Comparison of ENCODE assay signal across 1 cellular context in the genomic region with DNA sequence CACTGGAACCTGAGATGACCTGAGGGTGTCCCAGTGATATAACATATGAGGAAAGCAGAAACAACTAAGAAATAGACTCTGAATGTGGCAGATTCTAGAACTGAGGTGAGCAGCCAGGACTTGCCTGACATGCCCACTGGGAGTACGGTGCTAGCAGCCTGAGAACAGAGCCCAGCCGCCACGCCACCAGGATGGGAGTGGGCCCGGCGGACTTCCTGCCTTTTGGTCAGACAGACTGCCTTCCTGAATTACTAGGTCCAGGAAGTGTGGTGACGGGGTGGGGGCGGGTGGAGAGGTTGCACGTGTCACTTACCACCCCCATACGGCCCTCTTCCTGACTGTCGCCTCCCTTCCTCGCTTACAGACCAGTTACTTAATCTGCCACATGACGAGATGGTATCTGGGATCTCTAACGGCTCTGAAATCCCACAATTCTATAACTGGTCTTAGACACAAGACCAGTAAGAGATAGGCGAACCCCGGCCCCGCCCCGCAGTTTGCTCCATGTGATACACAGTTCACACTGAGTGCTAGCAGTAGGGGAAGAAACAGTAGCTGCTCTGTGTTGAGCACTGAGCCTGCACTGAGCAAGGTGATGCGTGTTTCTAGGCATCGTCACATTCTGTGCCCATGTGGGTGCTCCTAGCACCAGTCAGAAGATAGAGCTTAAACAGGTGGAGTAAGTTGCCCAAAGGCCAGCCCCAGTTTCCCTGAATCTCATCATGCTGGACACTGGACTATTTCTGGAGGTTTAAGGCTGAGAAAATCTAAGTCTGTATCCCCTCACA.
A peak's percentile ranks its signal among the peaks of the same experiment; 100 is the strongest.
TF ChIP-seq lines count a peak whose summit lies in the region.

No MANE protein-coding gene starts in this region.

TF ChIP-seq in K562, 482 proteins besides CTCF, POLR2A, EP300 and RAD21 (continued from another document and continues in another):
- TF ChIP-seq, protein P1, sequence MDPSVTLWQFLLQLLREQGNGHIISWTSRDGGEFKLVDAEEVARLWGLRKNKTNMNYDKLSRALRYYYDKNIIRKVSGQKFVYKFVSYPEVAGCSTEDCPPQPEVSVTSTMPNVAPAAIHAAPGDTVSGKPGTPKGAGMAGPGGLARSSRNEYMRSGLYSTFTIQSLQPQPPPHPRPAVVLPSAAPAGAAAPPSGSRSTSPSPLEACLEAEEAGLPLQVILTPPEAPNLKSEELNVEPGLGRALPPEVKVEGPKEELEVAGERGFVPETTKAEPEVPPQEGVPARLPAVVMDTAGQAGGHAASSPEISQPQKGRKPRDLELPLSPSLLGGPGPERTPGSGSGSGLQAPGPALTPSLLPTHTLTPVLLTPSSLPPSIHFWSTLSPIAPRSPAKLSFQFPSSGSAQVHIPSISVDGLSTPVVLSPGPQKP (CRISPR knock-in tag; IDR thresholded peaks at IDR 0.05) = no peak
- TF ChIP-seq, protein P2, sequence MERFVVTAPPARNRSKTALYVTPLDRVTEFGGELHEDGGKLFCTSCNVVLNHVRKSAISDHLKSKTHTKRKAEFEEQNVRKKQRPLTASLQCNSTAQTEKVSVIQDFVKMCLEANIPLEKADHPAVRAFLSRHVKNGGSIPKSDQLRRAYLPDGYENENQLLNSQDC (CRISPR knock-in tag; IDR thresholded peaks at IDR 0.05) = 0 out of 2 replicates have a peak, but pooled peaks have one; percentile 74
- TF ChIP-seq POLR2AphosphoS2 (IDR thresholded peaks at IDR 0.05; ENCODE audit: low read length) (peak; percentile 70; the same call in 1 of the 2 replicates), MTF1 (CRISPR knock-in tag; IDR thresholded peaks at IDR 0.05; ENCODE audit: borderline replicate concordance) (no peak), ARHGAP35 (IDR thresholded peaks at IDR 0.05; ENCODE audit: partially characterized antibody) (no peak), HOXB6 (CRISPR knock-in tag; IDR thresholded peaks at IDR 0.05; ENCODE audit: borderline replicate concordance) (no peak), PTTG1 (tag; IDR thresholded peaks at IDR 0.05; ENCODE audit: low read depth) (no peak), ELF4 (CRISPR knock-in tag; IDR thresholded peaks at IDR 0.05) (peak; percentile 91), SIRT6 (IDR thresholded peaks at IDR 0.05; ENCODE audit: low read depth, low read length) (no peak), JUND (IDR thresholded peaks at IDR 0.05; ENCODE audit: borderline replicate concordance, low read depth, low read length) (peak; percentile 85), JUND (tag; IDR thresholded peaks at IDR 0.05; ENCODE audit: borderline replicate concordance, low read depth, low read length) (peak; percentile 75; the same call in 2 of the 3 replicates), RHOXF2B (CRISPR knock-in tag; conservative IDR thresholded peaks at IDR 0.05) (0 out of 2 replicates have a peak, but pooled peaks have one; percentile 56), ZNF695 (CRISPR knock-in tag; IDR thresholded peaks at IDR 0.05) (no peak), ZKSCAN1 (IDR thresholded peaks at IDR 0.05; ENCODE audit: low read depth, low read length) (0 out of 2 replicates have a peak, but pooled peaks have one; percentile 35), ZNF583 (CRISPR knock-in tag; IDR thresholded peaks at IDR 0.05) (no peak), DDX20 (tag; IDR thresholded peaks at IDR 0.05; ENCODE audit: low read depth) (no peak), CBX8 (IDR thresholded peaks at IDR 0.05; ENCODE audit: borderline replicate concordance, extremely low read depth, low read depth, low read length, poor library complexity, severe bottlenecking) (no peak), ETV1 (tag; conservative IDR thresholded peaks at IDR 0.05; ENCODE audit: low read depth) (peak; percentile 99), DNMT1 (IDR thresholded peaks at IDR 0.05) (no peak), ZNF384 (IDR thresholded peaks at IDR 0.05; ENCODE audit: low read depth, low read length) (no peak), ZNF316 (IDR thresholded peaks at IDR 0.05) (no peak), HNRNPH1 (optimal IDR thresholded peaks at IDR 0.05; ENCODE audit: low read depth, low read length) (no peak), ZKSCAN8 (CRISPR knock-in tag; IDR thresholded peaks at IDR 0.05) (no peak; the same call in 1 of the 2 replicates), MAZ (CRISPR knock-in tag; conservative IDR thresholded peaks at IDR 0.05 in 1 of 2, IDR thresholded peaks at IDR 0.05 in 1 of 2) (peak; percentile 93 to 95), XRCC3 (IDR thresholded peaks at IDR 0.05) (no peak), ZNF586 (CRISPR knock-in tag; conservative IDR thresholded peaks at IDR 0.05) (no peak), ZNF24 (IDR thresholded peaks at IDR 0.05) (peak; percentile 41; the same call in 1 of the 2 replicates), ZNF146 (CRISPR knock-in tag; IDR thresholded peaks at IDR 0.05; ENCODE audit: unreplicated experiment) (no peak), ZNF12 (CRISPR knock-in tag; IDR thresholded peaks at IDR 0.05) (no peak), ATF7 (IDR thresholded peaks at IDR 0.05) (peak; percentile 95), STAT5B (CRISPR knock-in tag; IDR thresholded peaks at IDR 0.05) (no peak), CTBP1 (IDR thresholded peaks at IDR 0.05; ENCODE audit: borderline replicate concordance) (peak; percentile 86), NFRKB (IDR thresholded peaks at IDR 0.05; ENCODE audit: low read depth) (peak; percentile 85)
- TF ChIP-seq, protein P3, sequence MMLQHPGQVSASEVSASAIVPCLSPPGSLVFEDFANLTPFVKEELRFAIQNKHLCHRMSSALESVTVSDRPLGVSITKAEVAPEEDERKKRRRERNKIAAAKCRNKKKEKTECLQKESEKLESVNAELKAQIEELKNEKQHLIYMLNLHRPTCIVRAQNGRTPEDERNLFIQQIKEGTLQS (IDR thresholded peaks at IDR 0.05) = peak; percentile 68; the same call in 1 of the 2 replicates
- TF ChIP-seq, protein P3 (CRISPR knock-in tag; conservative IDR thresholded peaks at IDR 0.05) = no peak
- TF ChIP-seq, protein P4, sequence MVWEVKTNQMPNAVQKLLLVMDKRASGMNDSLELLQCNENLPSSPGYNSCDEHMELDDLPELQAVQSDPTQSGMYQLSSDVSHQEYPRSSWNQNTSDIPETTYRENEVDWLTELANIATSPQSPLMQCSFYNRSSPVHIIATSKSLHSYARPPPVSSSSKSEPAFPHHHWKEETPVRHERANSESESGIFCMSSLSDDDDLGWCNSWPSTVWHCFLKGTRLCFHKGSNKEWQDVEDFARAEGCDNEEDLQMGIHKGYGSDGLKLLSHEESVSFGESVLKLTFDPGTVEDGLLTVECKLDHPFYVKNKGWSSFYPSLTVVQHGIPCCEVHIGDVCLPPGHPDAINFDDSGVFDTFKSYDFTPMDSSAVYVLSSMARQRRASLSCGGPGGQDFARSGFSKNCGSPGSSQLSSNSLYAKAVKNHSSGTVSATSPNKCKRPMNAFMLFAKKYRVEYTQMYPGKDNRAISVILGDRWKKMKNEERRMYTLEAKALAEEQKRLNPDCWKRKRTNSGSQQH (CRISPR knock-in tag; IDR thresholded peaks at IDR 0.05) = 0 out of 2 replicates have a peak, but pooled peaks have one; percentile 43
- TF ChIP-seq, protein P5, sequence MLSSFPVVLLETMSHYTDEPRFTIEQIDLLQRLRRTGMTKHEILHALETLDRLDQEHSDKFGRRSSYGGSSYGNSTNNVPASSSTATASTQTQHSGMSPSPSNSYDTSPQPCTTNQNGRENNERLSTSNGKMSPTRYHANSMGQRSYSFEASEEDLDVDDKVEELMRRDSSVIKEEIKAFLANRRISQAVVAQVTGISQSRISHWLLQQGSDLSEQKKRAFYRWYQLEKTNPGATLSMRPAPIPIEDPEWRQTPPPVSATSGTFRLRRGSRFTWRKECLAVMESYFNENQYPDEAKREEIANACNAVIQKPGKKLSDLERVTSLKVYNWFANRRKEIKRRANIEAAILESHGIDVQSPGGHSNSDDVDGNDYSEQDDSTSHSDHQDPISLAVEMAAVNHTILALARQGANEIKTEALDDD (IDR thresholded peaks at IDR 0.05) = peak; percentile 90
- TF ChIP-seq, protein P6, sequence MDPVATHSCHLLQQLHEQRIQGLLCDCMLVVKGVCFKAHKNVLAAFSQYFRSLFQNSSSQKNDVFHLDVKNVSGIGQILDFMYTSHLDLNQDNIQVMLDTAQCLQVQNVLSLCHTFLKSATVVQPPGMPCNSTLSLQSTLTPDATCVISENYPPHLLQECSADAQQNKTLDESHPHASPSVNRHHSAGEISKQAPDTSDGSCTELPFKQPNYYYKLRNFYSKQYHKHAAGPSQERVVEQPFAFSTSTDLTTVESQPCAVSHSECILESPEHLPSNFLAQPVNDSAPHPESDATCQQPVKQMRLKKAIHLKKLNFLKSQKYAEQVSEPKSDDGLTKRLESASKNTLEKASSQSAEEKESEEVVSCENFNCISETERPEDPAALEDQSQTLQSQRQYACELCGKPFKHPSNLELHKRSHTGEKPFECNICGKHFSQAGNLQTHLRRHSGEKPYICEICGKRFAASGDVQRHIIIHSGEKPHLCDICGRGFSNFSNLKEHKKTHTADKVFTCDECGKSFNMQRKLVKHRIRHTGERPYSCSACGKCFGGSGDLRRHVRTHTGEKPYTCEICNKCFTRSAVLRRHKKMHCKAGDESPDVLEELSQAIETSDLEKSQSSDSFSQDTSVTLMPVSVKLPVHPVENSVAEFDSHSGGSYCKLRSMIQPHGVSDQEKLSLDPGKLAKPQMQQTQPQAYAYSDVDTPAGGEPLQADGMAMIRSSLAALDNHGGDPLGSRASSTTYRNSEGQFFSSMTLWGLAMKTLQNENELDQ (CRISPR knock-in tag; IDR thresholded peaks at IDR 0.05; ENCODE audit: borderline replicate concordance) = no peak
- TF ChIP-seq, protein P7, sequence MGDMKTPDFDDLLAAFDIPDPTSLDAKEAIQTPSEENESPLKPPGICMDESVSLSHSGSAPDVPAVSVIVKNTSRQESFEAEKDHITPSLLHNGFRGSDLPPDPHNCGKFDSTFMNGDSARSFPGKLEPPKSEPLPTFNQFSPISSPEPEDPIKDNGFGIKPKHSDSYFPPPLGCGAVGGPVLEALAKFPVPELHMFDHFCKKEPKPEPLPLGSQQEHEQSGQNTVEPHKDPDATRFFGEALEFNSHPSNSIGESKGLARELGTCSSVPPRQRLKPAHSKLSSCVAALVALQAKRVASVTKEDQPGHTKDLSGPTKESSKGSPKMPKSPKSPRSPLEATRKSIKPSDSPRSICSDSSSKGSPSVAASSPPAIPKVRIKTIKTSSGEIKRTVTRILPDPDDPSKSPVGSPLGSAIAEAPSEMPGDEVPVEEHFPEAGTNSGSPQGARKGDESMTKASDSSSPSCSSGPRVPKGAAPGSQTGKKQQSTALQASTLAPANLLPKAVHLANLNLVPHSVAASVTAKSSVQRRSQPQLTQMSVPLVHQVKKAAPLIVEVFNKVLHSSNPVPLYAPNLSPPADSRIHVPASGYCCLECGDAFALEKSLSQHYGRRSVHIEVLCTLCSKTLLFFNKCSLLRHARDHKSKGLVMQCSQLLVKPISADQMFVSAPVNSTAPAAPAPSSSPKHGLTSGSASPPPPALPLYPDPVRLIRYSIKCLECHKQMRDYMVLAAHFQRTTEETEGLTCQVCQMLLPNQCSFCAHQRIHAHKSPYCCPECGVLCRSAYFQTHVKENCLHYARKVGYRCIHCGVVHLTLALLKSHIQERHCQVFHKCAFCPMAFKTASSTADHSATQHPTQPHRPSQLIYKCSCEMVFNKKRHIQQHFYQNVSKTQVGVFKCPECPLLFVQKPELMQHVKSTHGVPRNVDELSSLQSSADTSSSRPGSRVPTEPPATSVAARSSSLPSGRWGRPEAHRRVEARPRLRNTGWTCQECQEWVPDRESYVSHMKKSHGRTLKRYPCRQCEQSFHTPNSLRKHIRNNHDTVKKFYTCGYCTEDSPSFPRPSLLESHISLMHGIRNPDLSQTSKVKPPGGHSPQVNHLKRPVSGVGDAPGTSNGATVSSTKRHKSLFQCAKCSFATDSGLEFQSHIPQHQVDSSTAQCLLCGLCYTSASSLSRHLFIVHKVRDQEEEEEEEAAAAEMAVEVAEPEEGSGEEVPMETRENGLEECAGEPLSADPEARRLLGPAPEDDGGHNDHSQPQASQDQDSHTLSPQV (IDR thresholded peaks at IDR 0.05) = peak; percentile 95
- TF ChIP-seq, protein P8, sequence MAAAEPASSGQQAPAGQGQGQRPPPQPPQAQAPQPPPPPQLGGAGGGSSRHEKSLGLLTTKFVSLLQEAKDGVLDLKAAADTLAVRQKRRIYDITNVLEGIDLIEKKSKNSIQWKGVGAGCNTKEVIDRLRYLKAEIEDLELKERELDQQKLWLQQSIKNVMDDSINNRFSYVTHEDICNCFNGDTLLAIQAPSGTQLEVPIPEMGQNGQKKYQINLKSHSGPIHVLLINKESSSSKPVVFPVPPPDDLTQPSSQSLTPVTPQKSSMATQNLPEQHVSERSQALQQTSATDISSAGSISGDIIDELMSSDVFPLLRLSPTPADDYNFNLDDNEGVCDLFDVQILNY (CRISPR knock-in tag; IDR thresholded peaks at IDR 0.05) = no peak
- TF ChIP-seq, protein P9, sequence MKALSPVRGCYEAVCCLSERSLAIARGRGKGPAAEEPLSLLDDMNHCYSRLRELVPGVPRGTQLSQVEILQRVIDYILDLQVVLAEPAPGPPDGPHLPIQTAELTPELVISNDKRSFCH (CRISPR knock-in tag; IDR thresholded peaks at IDR 0.05) = no peak
- TF ChIP-seq, protein P9 (tag; IDR thresholded peaks at IDR 0.05) = peak; percentile 9; the same call in 1 of the 2 replicates
- TF ChIP-seq, protein P10, sequence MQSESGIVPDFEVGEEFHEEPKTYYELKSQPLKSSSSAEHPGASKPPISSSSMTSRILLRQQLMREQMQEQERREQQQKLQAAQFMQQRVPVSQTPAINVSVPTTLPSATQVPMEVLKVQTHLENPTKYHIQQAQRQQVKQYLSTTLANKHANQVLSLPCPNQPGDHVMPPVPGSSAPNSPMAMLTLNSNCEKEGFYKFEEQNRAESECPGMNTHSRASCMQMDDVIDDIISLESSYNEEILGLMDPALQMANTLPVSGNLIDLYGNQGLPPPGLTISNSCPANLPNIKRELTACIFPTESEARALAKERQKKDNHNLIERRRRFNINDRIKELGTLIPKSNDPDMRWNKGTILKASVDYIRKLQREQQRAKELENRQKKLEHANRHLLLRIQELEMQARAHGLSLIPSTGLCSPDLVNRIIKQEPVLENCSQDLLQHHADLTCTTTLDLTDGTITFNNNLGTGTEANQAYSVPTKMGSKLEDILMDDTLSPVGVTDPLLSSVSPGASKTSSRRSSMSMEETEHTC (IDR thresholded peaks at IDR 0.05) = peak; percentile 99
